ENCODE assay signal across 8 cellular contexts in the genomic region with DNA sequence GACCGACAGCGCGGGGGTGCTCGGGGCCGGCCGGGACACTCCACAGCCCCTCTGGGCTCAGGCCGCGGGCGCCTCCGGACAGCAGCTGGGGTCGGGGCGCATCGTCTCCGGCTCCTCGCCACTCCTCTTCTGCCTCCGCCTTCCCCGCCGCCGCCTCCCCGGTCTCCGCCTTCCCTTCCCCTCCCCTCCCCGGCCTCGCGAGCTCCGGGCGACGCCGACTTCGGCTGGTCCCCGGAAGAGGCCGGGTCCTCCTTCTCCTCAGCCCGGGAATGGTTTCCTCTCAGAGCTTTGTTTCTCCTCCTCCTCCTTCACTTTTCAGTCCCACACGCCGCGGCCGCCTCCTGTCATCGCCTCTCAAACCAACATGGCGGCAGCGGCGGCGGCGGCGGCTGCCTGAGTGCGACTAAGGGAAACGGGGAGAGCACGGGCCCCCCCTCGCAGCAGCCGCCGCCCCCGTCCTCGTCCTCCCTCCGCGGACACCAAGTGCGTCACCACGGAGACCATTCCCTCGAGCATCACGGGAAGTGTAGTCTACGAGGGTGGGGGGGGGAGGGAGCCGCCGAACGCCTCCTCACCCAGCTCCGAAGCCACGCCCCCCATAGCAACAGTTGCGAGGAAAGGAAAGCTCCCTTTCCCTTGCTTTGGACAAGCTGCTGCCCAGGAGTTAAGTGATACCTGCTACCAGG.
DNase-seq lines count a peak whose midpoint lies in the region; ATAC-seq and TF ChIP-seq lines count a peak whose summit lies in the region.

UBL3 (minus strand) TSS at position 405 of the 686 bp plus-strand sequence. CDS start 1,079 bp downstream, outside the sequence.

- peak; percentile 83 for ATAC-seq in GM19372 (IDR thresholded peaks at IDR 0.05; ENCODE audit: low read depth, unreplicated experiment)
- ATAC-seq in HG03521 (IDR thresholded peaks at IDR 0.05; ENCODE audit: unreplicated experiment): peak; percentile 89

- H3K27ac ChIP-seq in C4-2B: peak within 1 kb of the TSS; percentile 80

- TF ChIP-seq CTCF in C4-2B (conservative IDR thresholded peaks at IDR 0.05): no peak

- DNase-seq in NCI-H748 (lab: John Stamatoyannopoulos, UW; ENCODE audit: unreplicated experiment) (peak; percentile 100), cortex of kidney (lab: John Stamatoyannopoulos, UW) (peak; percentile 92), left kidney (ENCODE audit: low read depth, low spot score) (peak; percentile 99)
- DNase-seq in activated CD4-positive, alpha-beta T cell treated with anti-CD3 and anti-CD28 coated beads, Interleukin-2, amount 50 U/mL, for 1 hour: peak; percentile 94
- peak; percentile 94 for DNase-seq in stimulated activated CD4-positive, alpha-beta T cell treated with anti-CD3 and anti-CD28 coated beads, Interleukin-1b, Interleukin-23, amount 100 ng/mL, for 48 hours

Comparison
In these comparisons a context has a peak if more than half of its experiments do, and no peak if none do; other contexts are left out.
1. Peak in every context shown above with its lines: DNase-seq, ATAC-seq and H3K27ac ChIP-seq.